6 cellular contexts compared by ENCODE assay signal in the genomic region with DNA sequence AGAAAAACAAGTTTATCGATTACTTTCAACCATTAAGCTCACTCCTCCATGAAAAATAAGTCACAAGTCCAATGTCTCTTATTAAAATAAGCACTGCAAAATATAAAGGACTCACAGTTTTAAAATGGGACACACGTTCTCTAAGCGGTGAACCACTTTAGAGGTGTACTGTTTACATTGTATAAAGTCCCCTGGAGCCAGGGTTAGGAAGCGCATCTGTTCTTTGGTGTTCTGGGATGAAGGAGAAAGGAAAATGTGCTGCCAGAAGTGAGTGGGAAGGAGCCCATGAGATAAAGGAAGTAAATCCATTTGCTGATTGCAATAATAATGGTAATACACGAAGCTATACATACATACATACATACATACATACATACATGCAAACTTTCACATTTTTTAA. TPM values are rescaled to one million over a fixed set of nuclear protein-coding genes. Genes with fewer than 3 reads are reported as not detected.
"Had no signal": no experiment of that assay in that cellular context is flagged by ENCODE, and none has a peak within 500 bp of the region (broad histone marks: within the 10 kb centered on the region; RNA-seq: fewer than 3 reads in every experiment).

No MANE protein-coding gene starts in this region.

RNA-seq across cellular contexts. Expression of a gene that starts 40.6 kb away (rescaled TPM):
- total RNA-seq: M059J; Peyer's patch; Right ventricle myocardium superior; SJSA1; T-helper 1 cell treated with Interleukin-12 subunit alpha and Interleukin-12 subunit beta and Interleukin-4 antibody, amounts not matched to agents 30 ng/mL and 1 ng/mL, for 36 hours had no signal
- polyA plus RNA-seq: SK-N-SH had no signal
